In genomic region chr1:198281911-198282310, GRCh38 we compare ENCODE assay signal across 29 cellular contexts.
"Had no signal": no experiment of that assay in that cellular context is flagged by ENCODE, and none has a peak within 500 bp of the region (broad histone marks: within the 10 kb centered on the region; RNA-seq: fewer than 3 reads in every experiment).

No MANE protein-coding gene starts in this region.

- H3K27me3 ChIP-seq: adrenal gland, brain microvascular endothelial cell, esophagus muscularis mucosa, heart right ventricle, left lung, right lobe of liver, thyroid gland had no signal

- DNase-seq: activated CD4-positive, alpha-beta memory T cell treated with anti-CD3 and anti-CD28 coated beads for 36 hours; activated CD4-positive, alpha-beta T cell treated with anti-CD3 and anti-CD28 coated beads, Interleukin-2, amount 10 ng/mL, durations not matched to agents 24 days and 14 days; activated CD4-positive, CD25-positive, alpha-beta regulatory T cell treated with anti-CD3 and anti-CD28 coated beads, Interleukin-2, amount 50 U/mL, for 72 hours; activated CD8-positive, alpha-beta memory T cell treated with anti-CD3 and anti-CD28 coated beads, Interleukin-2, amount 50 U/mL, for 4 hours; activated effector memory CD4-positive, alpha-beta T cell treated with anti-CD3 and anti-CD28 coated beads, Interleukin-2, amount 50 U/mL, for 16 hours; activated naive CD4-positive, alpha-beta T cell treated with anti-CD3 and anti-CD28 coated beads for 36 hours; activated naive CD8-positive, alpha-beta T cell treated with anti-CD3 and anti-CD28 coated beads for 36 hours; activated T-cell treated with anti-CD3 and anti-CD28 coated beads, Interleukin-2, amount 50 U/mL, for 1 hour; adrenal gland; aorta; brain microvascular endothelial cell; central memory CD4-positive, alpha-beta T cell; endodermal cell; foreskin melanocyte; heart right ventricle; left lung; mucosa of descending colon; posterior cingulate gyrus; right lobe of liver; stimulated activated CD4-positive, alpha-beta T cell treated with anti-CD3 and anti-CD28 coated beads, Interleukin-2, amount 100 ng/mL, for 48 hours; stimulated activated naive CD8-positive, alpha-beta T cell treated with anti-CD3 and anti-CD28 coated beads, Interleukin-15, Interleukin-2, amounts not matched to agents 100 U/mL and 50 U/mL, for 24 hours; substantia nigra; thyroid gland; WERI-Rb-1 had no signal

- H3K27ac Mint-ChIP-seq: activated CD4-positive, alpha-beta memory T cell treated with anti-CD3 and anti-CD28 coated beads for 36 hours; activated CD4-positive, alpha-beta T cell treated with anti-CD3 and anti-CD28 coated beads, Interleukin-2, amount 10 ng/mL, durations not matched to agents 24 days and 14 days; activated naive CD4-positive, alpha-beta T cell treated with anti-CD3 and anti-CD28 coated beads for 36 hours; activated naive CD8-positive, alpha-beta T cell treated with anti-CD3 and anti-CD28 coated beads for 36 hours; activated T-helper 1 cell treated with anti-CD3 and anti-CD28 coated beads, Interleukin-12 subunit alpha, Interleukin-12 subunit beta, Interleukin-2, Interleukin-4 antibody, amounts not matched to agents 30 ng/mL and 10 ng/mL and 1 ng/mL, durations not matched to agents 14 hours and 24 hours and 36 hours; dendritic cell treated with granulocyte-macrophage colony-stimulating factor and Interleukin-4, amounts not matched to agents 40 ng/mL and 50 ng/mL, for 4 days; endodermal cell had no signal

- H3K4me1 ChIP-seq: esophagus muscularis mucosa, left lung, right lobe of liver, thyroid gland had no signal

- H3K27ac ChIP-seq: adrenal gland, brain microvascular endothelial cell, esophagus muscularis mucosa, heart right ventricle, left lung, right lobe of liver, thyroid gland, WERI-Rb-1 had no signal

- H3K9me3 ChIP-seq: esophagus muscularis mucosa, left lung, mucosa of descending colon, right lobe of liver, thyroid gland had no signal

- H3K4me3 Mint-ChIP-seq: activated CD4-positive, alpha-beta memory T cell treated with anti-CD3 and anti-CD28 coated beads for 36 hours; activated CD4-positive, alpha-beta T cell treated with anti-CD3 and anti-CD28 coated beads, Interleukin-2, amount 10 ng/mL, durations not matched to agents 24 days and 14 days; activated naive CD4-positive, alpha-beta T cell treated with anti-CD3 and anti-CD28 coated beads for 36 hours; activated naive CD8-positive, alpha-beta T cell treated with anti-CD3 and anti-CD28 coated beads for 36 hours; activated T-helper 1 cell treated with anti-CD3 and anti-CD28 coated beads, Interleukin-12 subunit alpha, Interleukin-12 subunit beta, Interleukin-2, Interleukin-4 antibody, amounts not matched to agents 30 ng/mL and 10 ng/mL and 1 ng/mL, durations not matched to agents 14 hours and 24 hours and 36 hours; dendritic cell treated with granulocyte-macrophage colony-stimulating factor and Interleukin-4, amounts not matched to agents 40 ng/mL and 50 ng/mL, for 4 days; endodermal cell; natural killer cell treated with Interleukin-12 subunit alpha and Interleukin-12 subunit beta and Interleukin-15 and Interleukin-18, amount 100 ng/mL, for 72 hours had no signal

- H3K27me3 Mint-ChIP-seq: activated CD4-positive, alpha-beta memory T cell treated with anti-CD3 and anti-CD28 coated beads for 36 hours; activated CD4-positive, alpha-beta T cell treated with anti-CD3 and anti-CD28 coated beads, Interleukin-2, amount 10 ng/mL, durations not matched to agents 24 days and 14 days; activated naive CD8-positive, alpha-beta T cell treated with anti-CD3 and anti-CD28 coated beads for 36 hours; dendritic cell treated with granulocyte-macrophage colony-stimulating factor and Interleukin-4, amounts not matched to agents 40 ng/mL and 50 ng/mL, for 4 days; natural killer cell treated with Interleukin-12 subunit alpha and Interleukin-12 subunit beta and Interleukin-15 and Interleukin-18, amount 100 ng/mL, for 72 hours had no signal

- H3K9me3 Mint-ChIP-seq: activated CD4-positive, alpha-beta memory T cell treated with anti-CD3 and anti-CD28 coated beads for 36 hours; activated CD4-positive, alpha-beta T cell treated with anti-CD3 and anti-CD28 coated beads, Interleukin-2, amount 10 ng/mL, durations not matched to agents 24 days and 14 days; activated naive CD4-positive, alpha-beta T cell treated with anti-CD3 and anti-CD28 coated beads for 36 hours; activated naive CD8-positive, alpha-beta T cell treated with anti-CD3 and anti-CD28 coated beads for 36 hours; activated T-helper 1 cell treated with anti-CD3 and anti-CD28 coated beads, Interleukin-12 subunit alpha, Interleukin-12 subunit beta, Interleukin-2, Interleukin-4 antibody, amounts not matched to agents 30 ng/mL and 10 ng/mL and 1 ng/mL, durations not matched to agents 14 hours and 24 hours and 36 hours; dendritic cell treated with granulocyte-macrophage colony-stimulating factor and Interleukin-4, amounts not matched to agents 40 ng/mL and 50 ng/mL, for 4 days; endodermal cell; natural killer cell treated with Interleukin-12 subunit alpha and Interleukin-12 subunit beta and Interleukin-15 and Interleukin-18, amount 100 ng/mL, for 72 hours had no signal

- H3K36me3 ChIP-seq: adrenal gland, left lung, right lobe of liver, thyroid gland had no signal

- ATAC-seq: heart right ventricle; left lung; mucosa of descending colon; natural killer cell treated with Interleukin-12 subunit alpha and Interleukin-12 subunit beta and Interleukin-15 and Interleukin-18, amount 100 ng/mL, for 72 hours; right lobe of liver; stimulated activated naive CD8-positive, alpha-beta T cell treated with anti-CD3 and anti-CD28 coated beads, Interleukin-15, Interleukin-2, amounts not matched to agents 100 U/mL and 50 U/mL, for 24 hours had no signal

- H3K4me3 ChIP-seq: adrenal gland, esophagus muscularis mucosa, heart right ventricle, left lung, lung, mucosa of descending colon, right lobe of liver, thyroid gland had no signal
